In the genomic region with DNA sequence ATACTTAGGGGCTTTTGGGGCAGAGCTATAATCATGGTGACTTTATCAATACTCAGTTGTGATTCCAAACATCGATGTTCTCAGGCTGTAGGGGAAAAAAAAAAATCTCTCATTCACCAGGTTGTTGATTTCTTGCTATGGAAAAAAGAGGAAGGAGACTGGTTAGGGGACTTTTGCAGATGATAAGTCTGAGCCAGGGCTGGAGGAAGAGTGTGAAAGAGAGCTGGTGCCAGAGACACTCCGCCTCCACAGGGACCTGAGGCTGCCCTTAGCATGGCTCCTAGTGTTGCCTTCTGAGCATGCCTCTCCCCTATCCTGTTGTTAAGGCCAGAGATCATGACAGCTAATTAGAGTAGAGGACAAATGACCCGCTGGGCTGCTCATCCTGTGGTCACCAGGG, we compare ENCODE assay signal across 21 cellular contexts. TPM values are rescaled to one million over a fixed set of nuclear protein-coding genes. Genes with fewer than 3 reads are reported as not detected.
A peak's percentile ranks its signal among the peaks of the same experiment; 100 is the strongest.
DNase-seq lines count a peak whose midpoint lies in the region; ATAC-seq, FAIRE-seq and TF ChIP-seq lines count a peak whose summit lies in the region.
"Had no signal": no experiment of that assay in that cellular context is flagged by ENCODE, and none has a peak within 500 bp of the region (broad histone marks: within the 10 kb centered on the region; RNA-seq: fewer than 3 reads in every experiment).

No MANE protein-coding gene starts in this region.

- TF ChIP-seq CTCF in GM12878 (IDR thresholded peaks at IDR 0.05 in 2 of 3, conservative IDR thresholded peaks at IDR 0.05 in 1 of 3; ENCODE audit: control insufficient read depth in 2 of 3, extremely low read depth in 1 of 3, insufficient read depth in 1 of 3, low read depth in 3 of 3, low read length in 3 of 3) = no peak
- TF ChIP-seq CTCF in neural crest cell (conservative IDR thresholded peaks at IDR 0.05) = no peak
- no peak for TF ChIP-seq CTCF in ascending aorta (IDR thresholded peaks at IDR 0.05)

- peak; percentile 23 for ATAC-seq in GM12878
- no peak for ATAC-seq in GM19351 (IDR thresholded peaks at IDR 0.05; ENCODE audit: unreplicated experiment)
- ATAC-seq in GM19463 (IDR thresholded peaks at IDR 0.05; ENCODE audit: unreplicated experiment) = no peak

- H3K9me3 Mint-ChIP-seq in neural crest cell = no peaks in the 10 kb centered on the region
- H3K9me3 Mint-ChIP-seq: activated naive CD8-positive, alpha-beta T cell treated with anti-CD3 and anti-CD28 coated beads, Interleukin-2, amount 50 U/mL, for 24 hours; CD4-positive, alpha-beta memory T cell; central memory CD8-positive, alpha-beta T cell; IgD-negative memory B cell had no signal

- no peaks in the 10 kb centered on the region for H3K36me3 Mint-ChIP-seq in neural crest cell (ENCODE audit: low read depth)
- H3K36me3 Mint-ChIP-seq: CD4-positive, alpha-beta memory T cell had no signal

- peak overlapping the region; percentile 28; the same call in 1 of the 2 replicates for H2AFZ ChIP-seq in GM12878 (ENCODE audit: control insufficient read depth, low read depth, low read length)

- no peak overlapping the region for H3K4me3 Mint-ChIP-seq in neural crest cell
- H3K4me3 Mint-ChIP-seq: activated naive CD8-positive, alpha-beta T cell treated with anti-CD3 and anti-CD28 coated beads, Interleukin-2, amount 50 U/mL, for 24 hours; CD4-positive, alpha-beta memory T cell; central memory CD8-positive, alpha-beta T cell had no signal

- POLR2A ChIA-PET in GM12878 (lab: Charles Lee) = interaction anchor here (0.9 to 1.6 kb wide), 2 partner anchors 77 to 87 kb away, joined by 3 to 7 read pairs; no protein-coding TSS in a partner anchor

- H3K27me3 ChIP-seq in GM12878 (replicated peaks in 1 of 2; ENCODE audit: control insufficient read depth in 2 of 2, insufficient read depth in 2 of 2, low read length in 1 of 2) = no peaks in the 10 kb centered on the region
- H3K27me3 ChIP-seq in ascending aorta = no peaks in the 10 kb centered on the region
- H3K27me3 ChIP-seq: gastrocnemius medialis, uterus had no signal

- RAD21 ChIA-PET in GM12878 (lab: Charles Lee; ENCODE audit: unreplicated experiment) = interaction anchor here (0.6 to 2.1 kb wide), 7 partner anchors 9 to 112 kb away, joined by 3 to 9 read pairs (median 3); no protein-coding TSS in a partner anchor

- peak overlapping the region; percentile 66; the same call in 1 of the 2 replicates for H3K4me2 ChIP-seq in GM12878 (ENCODE audit: control insufficient read depth, insufficient read depth)

- intact Hi-C loops in GM12878 (cut with micrococcal nuclease; ENCODE audit: unreplicated experiment) = no loop called here
- intact Hi-C loops in ascending aorta (cut with DNase I) = no loop called here

- peaks cover 61% of the 10 kb centered on the region for H3K4me1 ChIP-seq in GM12878 (ENCODE audit: control insufficient read depth, insufficient read depth, low read length)
- H3K4me1 ChIP-seq in ascending aorta = peaks cover 0 to 14% of the 10 kb centered on the region in 2 donors
- H3K4me1 ChIP-seq: uterus had no signal

- TF ChIP-seq POLR2A in GM12891 (IDR thresholded peaks at IDR 0.05; ENCODE audit: low read depth, low read length) = no peak
- TF ChIP-seq POLR2A in GM12878 (IDR thresholded peaks at IDR 0.05; ENCODE audit: low read depth, low read length) = no peak

- H3K9me3 ChIP-seq in GM12878 (replicated peaks; ENCODE audit: control insufficient read depth, insufficient read depth, low read length) = no peaks in the 10 kb centered on the region
- no peaks in the 10 kb centered on the region for H3K9me3 ChIP-seq in ascending aorta
- H3K9me3 ChIP-seq: gastrocnemius medialis, uterus had no signal

- FAIRE-seq in GM12891 (lab: Jason Lieb, UNC) (peak; percentile 41), GM12878 (lab: Jason Lieb, UNC) (no peak)

- no peak for TF ChIP-seq RAD21 in GM12878 (IDR thresholded peaks at IDR 0.05; ENCODE audit: insufficient read depth, low read depth, low read length)

- WGBS in GM12878 (ENCODE audit: insufficient coverage, insufficient replicate concordance, low lambda C conversion rate, missing lambda C conversion rate) = 87% methylated on average over 3 of the region's 3 CpGs

- SMC1A ChIA-PET in GM12878 (lab: Charles Lee; ENCODE audit: uncharacterized antibody, unreplicated experiment) = interaction anchor here (0.9 to 1.6 kb wide), 3 partner anchors 10 to 113 kb away, joined by 3 to 7 read pairs (median 3); no protein-coding TSS in a partner anchor

- TF ChIP-seq EP300 in GM12878 (IDR thresholded peaks at IDR 0.05; ENCODE audit: borderline replicate concordance in 1 of 2, control insufficient read depth in 1 of 2, low read depth in 2 of 2, low read length in 2 of 2) = no peak

- H4K20me1 ChIP-seq in GM12878 (ENCODE audit: control insufficient read depth, insufficient read depth) = no peaks in the 10 kb centered on the region

- CTCF ChIA-PET in GM12878 (lab: Yijun Ruan, JAX) = interaction anchor here (1.1 to 11.4 kb wide), 5 partner anchors 8 to 88 kb away, joined by 4 to 213 read pairs (median 7); a partner anchor contains a TSS

- H3K4me1 Mint-ChIP-seq in neural crest cell = peaks cover 26% of the 10 kb centered on the region
- H3K4me1 Mint-ChIP-seq: central memory CD8-positive, alpha-beta T cell had no signal

- H3K27ac ChIP-seq in GM12878 (ENCODE audit: control insufficient read depth, insufficient read depth) (no peak overlapping the region; the same call in 1 of the 2 replicates), ascending aorta (no peak overlapping the region)
- H3K27ac ChIP-seq: uterus had no signal

- H3K36me3 ChIP-seq in GM12878 (ENCODE audit: control insufficient read depth in 2 of 2, insufficient read depth in 2 of 2, low read length in 1 of 2) (no peaks in the 10 kb centered on the region), ascending aorta (no peaks in the 10 kb centered on the region)
- H3K36me3 ChIP-seq: gastrocnemius medialis, uterus had no signal

- no peaks in the 10 kb centered on the region for H3K79me2 ChIP-seq in GM12878 (ENCODE audit: control insufficient read depth, insufficient read depth, low read length)

- H3K27me3 Mint-ChIP-seq in neural crest cell (ENCODE audit: low read depth) = peaks cover 8% of the 10 kb centered on the region
- H3K27me3 Mint-ChIP-seq: activated naive CD8-positive, alpha-beta T cell treated with anti-CD3 and anti-CD28 coated beads, Interleukin-2, amount 50 U/mL, for 24 hours; CD4-positive, alpha-beta memory T cell; central memory CD8-positive, alpha-beta T cell had no signal

- no peak for DNase-seq in GM12891 (ENCODE audit: insufficient read length, low spot score)
- DNase-seq in NCI-H69 (lab: John Stamatoyannopoulos, UW) = peak; percentile 30
- DNase-seq in GM12878 (ENCODE audit: low read depth, low spot score) = no peak
- DNase-seq in neural crest cell (ENCODE audit: low read depth, low spot score) = no peak
- DNase-seq in NCI-H526 treated with DMSO at 0.1 percent for 48 hours (lab: John Stamatoyannopoulos, UW) = no peak
- DNase-seq in ascending aorta (ENCODE audit: low spot score in 2 of 2) = no peak
- DNase-seq: activated CD4-positive, alpha-beta T cell treated with anti-CD3 and anti-CD28 coated beads for 48 hours; activated naive CD8-positive, alpha-beta T cell treated with anti-CD3 and anti-CD28 coated beads, Interleukin-2, amount 50 U/mL, for 24 hours; activated T-cell treated with anti-CD3 and anti-CD28 coated beads, Interleukin-2, amount 50 U/mL, for 48 hours; CD4-positive, alpha-beta memory T cell; gastrocnemius medialis; NCI-H2081 treated with DMSO at 0.1 percent for 48 hours; stimulated activated CD4-positive, alpha-beta T cell treated with anti-CD3 and anti-CD28 coated beads, Interleukin-4, amount 100 ng/mL, for 1 hour; SW 1271; uterus had no signal

- peak overlapping the region; percentile 5 for H3K27ac Mint-ChIP-seq in neural crest cell (ENCODE audit: unreplicated experiment)
- H3K27ac Mint-ChIP-seq: CD4-positive, alpha-beta memory T cell had no signal

- BruUV-seq in GM12878 (replicated peaks; lab: Mats Ljungman, UMichigan) = no TSS peak

- no peak overlapping the region for H3K9ac ChIP-seq in GM12878 (ENCODE audit: control insufficient read depth, insufficient read depth, low read length)

- in situ Hi-C loops in GM12878 (cut with MboI) = no loop called here

- H3K4me3 ChIP-seq in GM12878 (no peak overlapping the region), ascending aorta (no peak overlapping the region)
- H3K4me3 ChIP-seq: gastrocnemius medialis, uterus had no signal

RNA-seq across cellular contexts. Expression of a gene that starts 16.9 kb away (rescaled TPM):
- polyA plus RNA-seq in GM12891 (2012; ENCODE audit: low read depth, missing spikeins) = 7.6 TPM
- 39.2 and 39.8 TPM in 2 replicates for total RNA-seq in GM12878 (2013; cell fraction: nucleolus; rRNA removed)
- total RNA-seq in GM12878 (2014; rRNA removed) = 2.5 and 2.8 TPM in 2 replicates
- 3.4 and 3.5 TPM in 2 replicates for total RNA-seq in GM12878 (2014; rRNA removed; fragmentation: Illumina TruSeq; extraction: Trizol)
- 3.3 and 3.9 TPM in 2 replicates for total RNA-seq in GM12878 (2021)
- 1.8 TPM for polyA plus RNA-seq in GM12878 (2011; ENCODE audit: low read depth)
- 20.5 and 20.6 TPM in 2 replicates for polyA plus RNA-seq in GM12878 (2011; rRNA removed)
- polyA plus RNA-seq in GM12878 (2011; cell fraction: cytosol; rRNA removed) = 12.1 and 14.3 TPM in 2 replicates
- polyA plus RNA-seq in GM12878 (2011; cell fraction: nucleus; rRNA removed) = 19.0 and 30.2 TPM in 2 replicates
- 1.8 and 3.0 TPM in 2 replicates for polyA plus RNA-seq in GM12878 (2012)
- 2.6 and 2.8 TPM in 2 replicates for polyA plus RNA-seq in GM12878 (2014; fragmentation: Illumina TruSeq; extraction: Trizol)
- polyA plus RNA-seq in GM12878 (2014; fragmentation: Nextera tagmentation; extraction: Ambion mirVana) = 1 to 10 TPM; 2.9 to 4.5 TPM
- polyA plus RNA-seq in GM12878 (2014; rRNA removed) = 3.4 and 3.5 TPM in 2 replicates
- 1 to 10 TPM in 1 of 2 experiments, under 1 TPM in 1; 0.89 to 1.2 TPM for polyA plus RNA-seq in GM12878 (2016; fragmentation: Nextera tagmentation; extraction: Ambion mirVana)
- 10.8 and 11.0 TPM in 2 replicates for polyA minus RNA-seq in GM12878 (2011; rRNA and poly(A)+ RNA removed)
- 3.3 and 3.6 TPM in 2 replicates for polyA minus RNA-seq in GM12878 (2011; cell fraction: cytosol; rRNA and poly(A)+ RNA removed)
- 6.9 and 8.1 TPM in 2 replicates for polyA minus RNA-seq in GM12878 (2011; cell fraction: nucleus; rRNA and poly(A)+ RNA removed)
- total RNA-seq in neural crest cell = 0.20 TPM in 1 of 2 replicates, not detected in the other
- not detected for total RNA-seq in ascending aorta
- total RNA-seq: H4, renal cortical epithelial cell had no signal
- polyA plus RNA-seq: CD4-positive, alpha-beta memory T cell; IgD-negative memory B cell had no signal

RNA-seq across cellular contexts. Expression of a gene that starts 42.9 kb away (rescaled TPM):
- 60.7 TPM for polyA plus RNA-seq in GM12891 (2012; ENCODE audit: low read depth, missing spikeins)
- total RNA-seq in GM12878 (2013; cell fraction: nucleolus; rRNA removed) = 33.2 and 34.3 TPM in 2 replicates
- total RNA-seq in GM12878 (2014; rRNA removed) (170 and 177 TPM in 2 replicates), GM12878 (2014; rRNA removed; fragmentation: Illumina TruSeq; extraction: Trizol) (81.7 and 82.2 TPM in 2 replicates), GM12878 (2021) (126 and 127 TPM in 2 replicates), neural crest cell (94.9 and 103 TPM in 2 replicates), ascending aorta (80.0 TPM)
- polyA plus RNA-seq in GM12878 (2011; ENCODE audit: low read depth) = 65.3 TPM
- polyA plus RNA-seq in GM12878 (2011; rRNA removed) (57.4 and 87.1 TPM in 2 replicates), GM12878 (2014; fragmentation: Illumina TruSeq; extraction: Trizol) (65.0 and 89.3 TPM in 2 replicates), GM12878 (2014; fragmentation: Nextera tagmentation; extraction: Ambion mirVana) (10 to 100 TPM; 57.8 to 96.9 TPM), GM12878 (2014; rRNA removed) (136 and 145 TPM in 2 replicates), GM12878 (2016; fragmentation: Nextera tagmentation; extraction: Ambion mirVana) (10 to 100 TPM; 56.0 to 71.2 TPM)
- 128 and 167 TPM in 2 replicates for polyA plus RNA-seq in GM12878 (2011; cell fraction: cytosol; rRNA removed)
- 69.8 and 82.1 TPM in 2 replicates for polyA plus RNA-seq in GM12878 (2011; cell fraction: nucleus; rRNA removed)
- 80.9 and 87.1 TPM in 2 replicates for polyA plus RNA-seq in GM12878 (2012)
- 126 and 176 TPM in 2 replicates for polyA minus RNA-seq in GM12878 (2011; rRNA and poly(A)+ RNA removed)
- polyA minus RNA-seq in GM12878 (2011; cell fraction: cytosol; rRNA and poly(A)+ RNA removed) = 67.6 and 74.1 TPM in 2 replicates
- polyA minus RNA-seq in GM12878 (2011; cell fraction: nucleus; rRNA and poly(A)+ RNA removed) = 20.8 and 41.9 TPM in 2 replicates

RNA-seq across cellular contexts. Expression of a gene that starts 43.8 kb away (rescaled TPM):
- polyA plus RNA-seq in GM12891 (2012; ENCODE audit: low read depth, missing spikeins) = 167 TPM
- total RNA-seq in GM12878 (2013; cell fraction: nucleolus; rRNA removed) = 108 and 115 TPM in 2 replicates
- total RNA-seq in GM12878 (2014; rRNA removed) (175 and 179 TPM in 2 replicates), GM12878 (2014; rRNA removed; fragmentation: Illumina TruSeq; extraction: Trizol) (254 and 257 TPM in 2 replicates), GM12878 (2021) (111 and 112 TPM in 2 replicates), neural crest cell (151 and 159 TPM in 2 replicates), ascending aorta (113 TPM)
- polyA plus RNA-seq in GM12878 (2011; ENCODE audit: low read depth) = 44.6 TPM
- polyA plus RNA-seq in GM12878 (2011; rRNA removed) (68.4 and 121 TPM in 2 replicates), GM12878 (2014; fragmentation: Illumina TruSeq; extraction: Trizol) (324 and 433 TPM in 2 replicates), GM12878 (2014; fragmentation: Nextera tagmentation; extraction: Ambion mirVana) (100 to 1,000 TPM; 244 to 258 TPM), GM12878 (2014; rRNA removed) (197 and 228 TPM in 2 replicates), GM12878 (2016; fragmentation: Nextera tagmentation; extraction: Ambion mirVana) (100 to 1,000 TPM; 240 to 251 TPM)
- 214 and 250 TPM in 2 replicates for polyA plus RNA-seq in GM12878 (2011; cell fraction: cytosol; rRNA removed)
- 76.5 and 82.6 TPM in 2 replicates for polyA plus RNA-seq in GM12878 (2011; cell fraction: nucleus; rRNA removed)
- 121 and 175 TPM in 2 replicates for polyA plus RNA-seq in GM12878 (2012)
- polyA minus RNA-seq in GM12878 (2011; rRNA and poly(A)+ RNA removed) = 175 and 182 TPM in 2 replicates
- 36.2 and 58.3 TPM in 2 replicates for polyA minus RNA-seq in GM12878 (2011; cell fraction: cytosol; rRNA and poly(A)+ RNA removed)
- polyA minus RNA-seq in GM12878 (2011; cell fraction: nucleus; rRNA and poly(A)+ RNA removed) = 57.3 and 92.8 TPM in 2 replicates
